26 cellular contexts compared by ENCODE assay signal in the genomic region with DNA sequence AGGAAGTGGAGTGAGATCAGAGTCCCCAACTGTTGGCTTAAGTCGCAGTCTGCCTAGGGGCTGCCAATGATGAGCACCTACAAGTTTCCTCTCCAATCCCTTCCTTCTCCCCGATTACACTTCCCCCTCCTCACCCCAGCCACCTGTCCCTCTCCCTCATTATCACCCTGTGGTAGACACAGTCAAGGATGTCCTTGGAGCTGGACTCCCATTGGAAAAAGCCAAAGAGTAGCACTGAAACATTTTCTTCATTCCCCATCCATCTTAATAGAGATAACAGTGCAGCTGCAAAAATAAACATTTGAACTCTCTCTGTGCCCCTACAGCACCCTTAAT.
DNase-seq lines count a peak whose midpoint lies in the region; ATAC-seq, FAIRE-seq and TF ChIP-seq lines count a peak whose summit lies in the region.
"Had no signal": no experiment of that assay in that cellular context is flagged by ENCODE, and none has a peak within 500 bp of the region (broad histone marks: within the 10 kb centered on the region; RNA-seq: fewer than 3 reads in every experiment).

No MANE protein-coding gene starts in this region.

- TF ChIP-seq CTCF in Calu3 (IDR thresholded peaks at IDR 0.05; ENCODE audit: unreplicated experiment) (no peak), RWPE2 (IDR thresholded peaks at IDR 0.05; ENCODE audit: poor library complexity, severe bottlenecking) (no peak), pancreas (IDR thresholded peaks at IDR 0.05) (no peak)

- H3K36me3 ChIP-seq in RWPE2 (ENCODE audit: low read depth) (no peaks in the 10 kb centered on the region), pancreas (no peaks in the 10 kb centered on the region)

- WGBS in right cardiac atrium: 40% methylated on average over 2 of the region's 2 CpGs
- WGBS in pancreas, 2 donors: 25 to 39% methylated on average over 2 of the region's 2 CpGs

- H3K36me3 Mint-ChIP-seq in Calu3 (ENCODE audit: insufficient read depth, unreplicated experiment): no peaks in the 10 kb centered on the region
- H3K36me3 Mint-ChIP-seq: activated naive CD4-positive, alpha-beta T cell treated with anti-CD3 and anti-CD28 coated beads, Interleukin-2, amount 10 ng/mL, durations not matched to agents 7 days and 5 days had no signal

- intact Hi-C loops in Calu3 (cut with micrococcal nuclease; ENCODE audit: unreplicated experiment): no loop called here
- intact Hi-C loops in right cardiac atrium (cut with DNase I): no loop called here
- intact Hi-C loops in pancreas (cut with DNase I): no loop called here

- H3K9me3 ChIP-seq in RWPE2 (ENCODE audit: severe bottlenecking) (no peaks in the 10 kb centered on the region), right cardiac atrium (ENCODE audit: control insufficient read depth, low read length) (no peaks in the 10 kb centered on the region), pancreas (no peaks in the 10 kb centered on the region)
- H3K9me3 ChIP-seq: testis had no signal

- H3K4me1 Mint-ChIP-seq in Calu3 (ENCODE audit: low read depth, unreplicated experiment): peaks cover 44% of the 10 kb centered on the region
- H3K4me1 Mint-ChIP-seq: activated naive CD4-positive, alpha-beta T cell treated with anti-CD3 and anti-CD28 coated beads, Interleukin-2, amount 10 ng/mL, durations not matched to agents 7 days and 5 days had no signal

- peak overlapping the region; percentile 89 for H3K27ac ChIP-seq in RWPE2 (ENCODE audit: poor library complexity, severe bottlenecking)
- H3K27ac ChIP-seq in right cardiac atrium (ENCODE audit: low read length): peak overlapping the region; percentile 31
- H3K27ac ChIP-seq in pancreas: peak overlapping the region; percentile 36 to 77 (median 56)
- H3K27ac ChIP-seq: testis had no signal

- DNase-seq in Calu3: no peak
- no peak for DNase-seq in RWPE2 (ENCODE audit: low spot score)
- no peak for DNase-seq in right cardiac atrium
- DNase-seq in pancreas: no peak
- no peak for DNase-seq in dermis blood vessel endothelial cell
- no peak for DNase-seq in anterior cingulate cortex (lab: John Stamatoyannopoulos, UW)
- DNase-seq: activated naive CD4-positive, alpha-beta T cell treated with anti-CD3 and anti-CD28 coated beads, Interleukin-2, amount 10 ng/mL, durations not matched to agents 7 days and 5 days; amniotic stem cell; caudate nucleus; GOT3; NCI-H1436; NCI-H510A; NK-92 treated with Interleukin-12 subunit alpha and Interleukin-12 subunit beta, amount 100 ng/mL, for 24 hours; nucleus accumbens; stimulated activated CD4-positive, alpha-beta T cell treated with anti-CD3 and anti-CD28 coated beads, Interleukin-4, amount 100 ng/mL, for 4 hours; stimulated activated naive CD4-positive, alpha-beta T cell; testis had no signal

- H3K27me3 Mint-ChIP-seq in Calu3 (ENCODE audit: unreplicated experiment): no peaks in the 10 kb centered on the region

- no peak for ATAC-seq in RWPE2 (ENCODE audit: low read depth)
- peak in 1 of 2 donors; percentile 35 for ATAC-seq in right cardiac atrium
- peak in 1 of 4 donors; percentile 4 for ATAC-seq in pancreas
- ATAC-seq in GM18498 (IDR thresholded peaks at IDR 0.05; ENCODE audit: unreplicated experiment): no peak
- ATAC-seq: SK-N-SH treated with all-trans-retinoic acid at 6 μM for 48 hours had no signal

- H3K4me1 ChIP-seq in RWPE2 (ENCODE audit: insufficient read depth, poor library complexity, severe bottlenecking) (peaks cover 43% of the 10 kb centered on the region), right cardiac atrium (ENCODE audit: control insufficient read depth, insufficient read depth, low read length) (no peaks in the 10 kb centered on the region), pancreas (peaks cover 48 to 55% (median 54%) of the 10 kb centered on the region in 3 donors)
- H3K4me1 ChIP-seq: testis had no signal

- H3K4me3 Mint-ChIP-seq in Calu3 (ENCODE audit: low read depth, unreplicated experiment): peak overlapping the region; percentile 10
- H3K4me3 Mint-ChIP-seq: activated naive CD4-positive, alpha-beta T cell treated with anti-CD3 and anti-CD28 coated beads, Interleukin-2, amount 10 ng/mL, durations not matched to agents 7 days and 5 days; activated T-helper 1 cell treated with anti-CD3 and anti-CD28 coated beads, Interleukin-12 subunit alpha, Interleukin-12 subunit beta, Interleukin-2, Interleukin-4 antibody, amounts not matched to agents 30 ng/mL and 10 ng/mL and 1 ng/mL, durations not matched to agents 14 hours and 24 hours and 36 hours; dendritic cell treated with granulocyte-macrophage colony-stimulating factor and Interleukin-4, amounts not matched to agents 40 ng/mL and 50 ng/mL, for 4 days had no signal

- CTCF ChIA-PET in Calu3 (lab: Charles Lee): interaction anchor here (0.8 to 1.2 kb wide), 2 partner anchors 19 to 60 kb away, joined by 3 read pairs; no protein-coding TSS in a partner anchor

- BruUV-seq in Calu3 (replicated peaks; lab: Mats Ljungman, UMichigan): no TSS peak

- H3K27ac Mint-ChIP-seq in Calu3 (ENCODE audit: unreplicated experiment): peak overlapping the region; percentile 46
- H3K27ac Mint-ChIP-seq: activated naive CD4-positive, alpha-beta T cell treated with anti-CD3 and anti-CD28 coated beads, Interleukin-2, amount 10 ng/mL, durations not matched to agents 7 days and 5 days; activated T-helper 1 cell treated with anti-CD3 and anti-CD28 coated beads, Interleukin-12 subunit alpha, Interleukin-12 subunit beta, Interleukin-2, Interleukin-4 antibody, amounts not matched to agents 30 ng/mL and 10 ng/mL and 1 ng/mL, durations not matched to agents 14 hours and 24 hours and 36 hours; dendritic cell treated with granulocyte-macrophage colony-stimulating factor and Interleukin-4, amounts not matched to agents 40 ng/mL and 50 ng/mL, for 4 days had no signal

- no peaks in the 10 kb centered on the region for H3K27me3 ChIP-seq in RWPE2 (ENCODE audit: insufficient read depth, poor library complexity, severe bottlenecking)
- H3K27me3 ChIP-seq in right cardiac atrium (ENCODE audit: control insufficient read depth, insufficient read depth): no peaks in the 10 kb centered on the region
- H3K27me3 ChIP-seq in pancreas: no peaks in the 10 kb centered on the region
- H3K27me3 ChIP-seq: testis had no signal

- H3K4me3 ChIP-seq in RWPE2 (ENCODE audit: severe bottlenecking): no peak overlapping the region
- no peak overlapping the region for H3K4me3 ChIP-seq in right cardiac atrium (ENCODE audit: low read length)
- no peak overlapping the region for H3K4me3 ChIP-seq in pancreas
- H3K4me3 ChIP-seq: testis had no signal

- no peak for FAIRE-seq in pancreas (lab: Jason Lieb, UNC)
- FAIRE-seq: endometrium, GM18507, HTR-8/SVneo, keratinocyte, RCC 7860 had no signal

- no peaks in the 10 kb centered on the region for H3K9me3 Mint-ChIP-seq in Calu3 (ENCODE audit: low read depth, unreplicated experiment)
- H3K9me3 Mint-ChIP-seq: activated naive CD4-positive, alpha-beta T cell treated with anti-CD3 and anti-CD28 coated beads, Interleukin-2, amount 10 ng/mL, durations not matched to agents 7 days and 5 days; activated T-helper 1 cell treated with anti-CD3 and anti-CD28 coated beads, Interleukin-12 subunit alpha, Interleukin-12 subunit beta, Interleukin-2, Interleukin-4 antibody, amounts not matched to agents 30 ng/mL and 10 ng/mL and 1 ng/mL, durations not matched to agents 14 hours and 24 hours and 36 hours; dendritic cell treated with granulocyte-macrophage colony-stimulating factor and Interleukin-4, amounts not matched to agents 40 ng/mL and 50 ng/mL, for 4 days had no signal

Comparison
In these comparisons a context has a peak if more than half of its experiments do, and no peak if none do; other contexts are left out.
1. H3K27ac ChIP-seq: peak in every context shown above with its lines; median percentile 89 in RWPE2; 56 in pancreas; 31 in right cardiac atrium.